In genomic region chr2:177543007-177543760, GRCh38 we compare ENCODE assay signal across 1 cellular context.
TF ChIP-seq lines count a peak whose summit lies in the region.

No MANE protein-coding gene starts in this region.

TF ChIP-seq in GM23338, 12 proteins besides CTCF, POLR2A, EP300 and RAD21 (continued from another document):
- no peak for TF ChIP-seq REST (IDR thresholded peaks at IDR 0.05; ENCODE audit: unreplicated experiment)
- TF ChIP-seq EZH2phosphoT487 (IDR thresholded peaks at IDR 0.05; ENCODE audit: unreplicated experiment), result no peak
- TF ChIP-seq ZNF331 (CRISPR knock-in tag; IDR thresholded peaks at IDR 0.05; ENCODE audit: low read depth), result no peak
- no peak for TF ChIP-seq CREB1 (CRISPR knock-in tag; IDR thresholded peaks at IDR 0.05; ENCODE audit: low read depth)
- TF ChIP-seq EZH2 (IDR thresholded peaks at IDR 0.05; ENCODE audit: low read depth, unreplicated experiment), result no peak
- no peak for TF ChIP-seq ZNF114 (CRISPR knock-in tag; IDR thresholded peaks at IDR 0.05)
- TF ChIP-seq ETS1 (IDR thresholded peaks at IDR 0.05), result no peak
